Comparison of ENCODE assay signal across 14 cellular contexts in genomic region chr5:138668451-138668850, GRCh38.
DNase-seq lines count a peak whose midpoint lies in the region; ATAC-seq and TF ChIP-seq lines count a peak whose summit lies in the region.
"Had no signal": no experiment of that assay in that cellular context is flagged by ENCODE, and none has a peak within 500 bp of the region (broad histone marks: within the 10 kb centered on the region; RNA-seq: fewer than 3 reads in every experiment).

No MANE protein-coding gene starts in this region.

- H3K36me3 Mint-ChIP-seq in T-cell: no peaks in the 10 kb centered on the region
- peaks cover 4% of the 10 kb centered on the region for H3K36me3 Mint-ChIP-seq in effector memory CD8-positive, alpha-beta T cell (ENCODE audit: insufficient read depth)
- no peaks in the 10 kb centered on the region for H3K36me3 Mint-ChIP-seq in progenitor cell of endocrine pancreas (ENCODE audit: insufficient read depth)

- TF ChIP-seq CTCF in progenitor cell of endocrine pancreas (IDR thresholded peaks at IDR 0.05; ENCODE audit: unreplicated experiment): no peak

- DNase-seq in activated CD4-positive, CD25-positive, alpha-beta regulatory T cell treated with anti-CD3 and anti-CD28 coated beads, Interleukin-2, amount 50 U/mL, for 72 hours: no peak
- DNase-seq in T-cell: peak in 32 of 34 experiments; percentile 14 to 63 (median 42)
- DNase-seq in effector memory CD8-positive, alpha-beta T cell: peak; percentile 61 to 69 (median 62)
- DNase-seq in progenitor cell of endocrine pancreas (ENCODE audit: low spot score, unreplicated experiment): no peak
- DNase-seq in NCI-H1436 treated with DMSO at 0.1 percent for 48 hours (lab: John Stamatoyannopoulos, UW): no peak
- no peak for DNase-seq in NCI-H146 treated with DMSO at 0.1 percent for 48 hours (lab: John Stamatoyannopoulos, UW; ENCODE audit: unreplicated experiment)
- DNase-seq in NCI-H226: no peak
- DNase-seq: 8988T; activated CD8-positive, alpha-beta memory T cell treated with anti-CD3 and anti-CD28 coated beads, Interleukin-2, amount 50 U/mL, for 4 hours; DMS53; thyroid gland had no signal

- ATAC-seq in activated CD4-positive, CD25-positive, alpha-beta regulatory T cell treated with anti-CD3 and anti-CD28 coated beads, Interleukin-2, amount 50 U/mL, for 24 hours: peak; percentile 68 to 90
- peak; percentile 58 to 96 (median 92) for ATAC-seq in T-cell (replicated peaks in 1 of 4)
- peak; percentile 99 for ATAC-seq in effector memory CD8-positive, alpha-beta T cell (replicated peaks)

- CTCF ChIA-PET in T-cell (lab: Charles Lee): interaction anchor here in 1 of 2 donors (0.6 to 1.0 kb wide), 3 partner anchors 9 to 90 kb away, joined by 3 to 7 read pairs (median 4); no protein-coding TSS in a partner anchor

- H3K4me3 Mint-ChIP-seq in T-cell (peak overlapping the region in 1 of 3 donors; percentile 43), progenitor cell of endocrine pancreas (ENCODE audit: low read depth) (no peak overlapping the region)
- H3K4me3 Mint-ChIP-seq in effector memory CD8-positive, alpha-beta T cell: peak overlapping the region; percentile 17 to 43
- H3K4me3 Mint-ChIP-seq: memory B cell; T-helper 1 cell treated with Interleukin-12 subunit alpha and Interleukin-12 subunit beta and Interleukin-4 antibody, amounts not matched to agents 30 μg/mL and 1 μg/mL, for 36 hours had no signal

- H3K4me1 Mint-ChIP-seq in T-cell: peaks cover 26 to 37% (median 28%) of the 10 kb centered on the region in 3 donors
- peaks cover 29% of the 10 kb centered on the region in 2 donors for H3K4me1 Mint-ChIP-seq in effector memory CD8-positive, alpha-beta T cell (ENCODE audit: low read depth in 2 of 2)
- H3K4me1 Mint-ChIP-seq in progenitor cell of endocrine pancreas (ENCODE audit: low read depth): peaks cover 15% of the 10 kb centered on the region

- H3K27ac Mint-ChIP-seq in T-cell (peak overlapping the region in 1 of 2 donors; percentile 34), progenitor cell of endocrine pancreas (peak overlapping the region; percentile 37)
- H3K27ac Mint-ChIP-seq in effector memory CD8-positive, alpha-beta T cell: no peak overlapping the region
- H3K27ac Mint-ChIP-seq: T-helper 1 cell treated with Interleukin-12 subunit alpha and Interleukin-12 subunit beta and Interleukin-4 antibody, amounts not matched to agents 30 μg/mL and 1 μg/mL, for 36 hours had no signal

- H3K27me3 Mint-ChIP-seq in T-cell (peaks cover 66 to 86% of the 10 kb centered on the region in 2 donors), progenitor cell of endocrine pancreas (peaks cover 5% of the 10 kb centered on the region)
- peaks cover 82 to 100% of the 10 kb centered on the region in 2 donors for H3K27me3 Mint-ChIP-seq in effector memory CD8-positive, alpha-beta T cell

- H3K9me3 Mint-ChIP-seq in T-cell: peaks cover 0 to 2% (median 1%) of the 10 kb centered on the region in 3 donors
- no peaks in the 10 kb centered on the region for H3K9me3 Mint-ChIP-seq in effector memory CD8-positive, alpha-beta T cell
- no peaks in the 10 kb centered on the region for H3K9me3 Mint-ChIP-seq in progenitor cell of endocrine pancreas (ENCODE audit: low read depth)
- H3K9me3 Mint-ChIP-seq: T-helper 1 cell treated with Interleukin-12 subunit alpha and Interleukin-12 subunit beta and Interleukin-4 antibody, amounts not matched to agents 30 μg/mL and 1 μg/mL, for 36 hours had no signal

- POLR2A ChIA-PET in T-cell (lab: Charles Lee): no interaction called here

Comparison
In these comparisons a context has a peak if more than half of its experiments do, and no peak if none do; other contexts are left out.
1. DNase-seq: peak in T-cell (32 of 34) and effector memory CD8-positive, alpha-beta T cell (3 of 3); none in activated CD4-positive, CD25-positive, alpha-beta regulatory T cell treated with anti-CD3 and anti-CD28 coated beads, Interleukin-2, amount 50 U/mL, for 72 hours (single experiment), progenitor cell of endocrine pancreas (single experiment), NCI-H1436 treated with DMSO at 0.1 percent for 48 hours (single experiment), NCI-H146 treated with DMSO at 0.1 percent for 48 hours (single experiment) and NCI-H226 (single experiment).
2. Peak in every context shown above with its lines, with median percentiles within 50 percentile points of each other: ATAC-seq.